Comparison of ENCODE assay signal across 8 cellular contexts in the genomic region with DNA sequence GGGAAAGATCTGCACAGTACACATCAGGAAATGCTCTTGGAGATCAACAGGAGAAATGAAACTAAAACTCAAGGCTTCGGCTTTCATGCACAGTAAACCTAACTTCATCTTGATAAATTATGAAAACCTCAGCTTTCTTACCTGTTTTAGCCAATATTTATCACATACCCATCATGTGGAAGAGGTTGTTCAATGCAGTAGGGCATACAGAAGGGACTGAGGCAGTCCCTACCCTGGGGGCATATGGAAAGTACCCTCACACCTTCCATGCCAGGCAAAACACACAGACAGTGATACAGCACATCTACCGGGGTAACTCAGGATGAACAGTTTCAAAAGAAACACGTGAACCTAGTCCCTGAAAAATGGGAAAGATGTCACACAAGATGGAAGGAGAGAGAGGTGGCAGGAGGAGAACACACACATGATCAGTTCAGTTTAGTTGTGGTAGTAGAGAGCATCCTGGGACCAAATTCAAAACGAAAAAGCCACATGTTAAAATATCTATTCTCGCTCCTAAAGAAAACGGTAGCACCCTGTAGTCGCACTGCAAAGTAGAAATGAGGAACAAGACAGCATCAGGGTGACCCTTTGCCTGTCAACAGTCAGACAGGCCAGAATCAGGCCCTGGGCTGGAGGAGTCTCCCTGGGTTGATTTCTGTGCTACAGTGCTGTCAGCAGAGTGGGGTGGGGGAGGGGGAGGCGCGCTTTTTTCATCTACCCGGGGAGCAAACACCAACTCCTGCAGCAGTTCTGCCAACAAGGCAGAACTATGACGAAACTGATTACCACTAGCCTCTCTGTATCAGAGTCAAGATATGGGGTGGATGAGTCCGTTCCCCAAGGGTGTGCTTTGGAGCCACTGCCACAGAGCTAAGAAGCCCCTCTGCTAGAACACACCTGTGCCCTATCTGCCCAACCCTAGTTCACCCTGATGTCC. TPM values are rescaled to one million over a fixed set of nuclear protein-coding genes. Genes with fewer than 3 reads are reported as not detected.
DNase-seq lines count a peak whose midpoint lies in the region; ATAC-seq and TF ChIP-seq lines count a peak whose summit lies in the region.

No MANE protein-coding gene starts in this region.

- peaks cover 42% of the 10 kb centered on the region for H4K20me1 ChIP-seq in OCI-LY7 (ENCODE audit: insufficient read depth, low read length)

- intact Hi-C loops in OCI-LY7 (cut with micrococcal nuclease; ENCODE audit: unreplicated experiment): loop anchor here (1.0 to 10.0 kb wide), 6 partner anchors 68 to 313 kb away; a partner anchor contains a TSS

- peak overlapping the region; percentile 84 for H3K4me3 Mint-ChIP-seq in activated naive CD8-positive, alpha-beta T cell treated with anti-CD3 and anti-CD28 coated beads for 36 hours

- H3K79me2 ChIP-seq in OCI-LY7 (ENCODE audit: insufficient read depth, low read depth, low read length): peaks cover 67% of the 10 kb centered on the region

- no peak for ATAC-seq in GM21717 (IDR thresholded peaks at IDR 0.05; ENCODE audit: unreplicated experiment)

- no peaks in the 10 kb centered on the region for H3K9me3 Mint-ChIP-seq in activated naive CD8-positive, alpha-beta T cell treated with anti-CD3 and anti-CD28 coated beads for 36 hours

- peak overlapping the region; percentile 98 for H3K4me3 ChIP-seq in OCI-LY7 (ENCODE audit: low read depth, low read length, poor library complexity, severe bottlenecking)
- H3K4me3 ChIP-seq in iPS-11a (ENCODE audit: low read depth, low read length): peak overlapping the region; percentile 85
- H3K4me3 ChIP-seq in skin epidermis: peak overlapping the region; percentile 78 to 97 (median 88)

- no peaks in the 10 kb centered on the region for H3K9me3 ChIP-seq in OCI-LY7 (ENCODE audit: low read length)

- H3K27ac ChIP-seq in OCI-LY7 (ENCODE audit: low read depth, low read length, poor library complexity, severe bottlenecking) (peak overlapping the region; percentile 76), skin epidermis (peak overlapping the region; percentile 57 to 99 (median 83))

- H3K4me1 ChIP-seq in OCI-LY7 (ENCODE audit: insufficient read depth, low read length, poor library complexity, severe bottlenecking): peaks cover 49% of the 10 kb centered on the region

- DNase-seq in NCI-H82 (lab: John Stamatoyannopoulos, UW) (peak; percentile 18), NCI-H82 treated with DMSO at 0.1 percent for 48 hours (lab: John Stamatoyannopoulos, UW; ENCODE audit: unreplicated experiment) (no peak), OCI-LY7 (ENCODE audit: low spot score) (peak; percentile 69), NCI-H524 (lab: John Stamatoyannopoulos, UW) (no peak)
- peak; percentile 12 for DNase-seq in activated naive CD8-positive, alpha-beta T cell treated with anti-CD3 and anti-CD28 coated beads for 36 hours

- peaks cover 63% of the 10 kb centered on the region for H3K36me3 ChIP-seq in OCI-LY7 (ENCODE audit: insufficient read depth, low read length)

- peaks cover 46% of the 10 kb centered on the region for H3K36me3 Mint-ChIP-seq in activated naive CD8-positive, alpha-beta T cell treated with anti-CD3 and anti-CD28 coated beads for 36 hours

- CTCF ChIA-PET in OCI-LY7 (lab: Charles Lee; ENCODE audit: unreplicated experiment): no interaction called here

- H3K4me1 Mint-ChIP-seq in activated naive CD8-positive, alpha-beta T cell treated with anti-CD3 and anti-CD28 coated beads for 36 hours: peaks cover 41% of the 10 kb centered on the region

- H3K4me2 ChIP-seq in OCI-LY7 (ENCODE audit: low read length): peak overlapping the region; percentile 96

- no peak overlapping the region for H2AFZ ChIP-seq in OCI-LY7 (ENCODE audit: low read length)

- POLR2A ChIA-PET in OCI-LY7 (lab: Charles Lee): no interaction called here

- H3K27ac Mint-ChIP-seq in activated naive CD8-positive, alpha-beta T cell treated with anti-CD3 and anti-CD28 coated beads for 36 hours: peak overlapping the region; percentile 79

- TF ChIP-seq CTCF in OCI-LY7 (conservative IDR thresholded peaks at IDR 0.05; ENCODE audit: low read length): no peak

- no TSS peak for BruUV-seq in OCI-LY7 (replicated peaks; lab: Mats Ljungman, UMichigan)

- H3K27me3 Mint-ChIP-seq in activated naive CD8-positive, alpha-beta T cell treated with anti-CD3 and anti-CD28 coated beads for 36 hours: no peaks in the 10 kb centered on the region

- no peaks in the 10 kb centered on the region for H3K9me2 ChIP-seq in OCI-LY7 (ENCODE audit: insufficient read depth, low read length)

RNA-seq across cellular contexts. Expression of a gene that starts 1.3 kb away (rescaled TPM):
- total RNA-seq in OCI-LY7 (2014; rRNA removed; shearing (Covaris generic)): 22.4 and 31.2 TPM in 2 replicates
- 49.4 and 55.7 TPM in 2 replicates for total RNA-seq in OCI-LY7 (2022)
- 10 to 100 TPM; 42.9 to 47.6 TPM for total RNA-seq in activated naive CD8-positive, alpha-beta T cell treated with anti-CD3 and anti-CD28 coated beads for 36 hours

RNA-seq across cellular contexts. Expression of a gene that starts 2.1 kb away (rescaled TPM):
- 38.5 and 46.3 TPM in 2 replicates for total RNA-seq in OCI-LY7 (2014; rRNA removed; shearing (Covaris generic))
- total RNA-seq in OCI-LY7 (2022): 40.0 and 45.6 TPM in 2 replicates
- 10 to 100 TPM; 47.7 to 48.3 TPM for total RNA-seq in activated naive CD8-positive, alpha-beta T cell treated with anti-CD3 and anti-CD28 coated beads for 36 hours

RNA-seq across cellular contexts. Expression of a gene that starts 17.3 kb away (rescaled TPM):
- total RNA-seq in OCI-LY7 (2014; rRNA removed; shearing (Covaris generic)): 64.8 and 70.4 TPM in 2 replicates
- 52.1 and 56.3 TPM in 2 replicates for total RNA-seq in OCI-LY7 (2022)
- 10 to 100 TPM; 21.7 to 23.6 TPM for total RNA-seq in activated naive CD8-positive, alpha-beta T cell treated with anti-CD3 and anti-CD28 coated beads for 36 hours

RNA-seq across cellular contexts. Expression of a gene that starts 48.8 kb away (rescaled TPM):
- total RNA-seq in OCI-LY7 (2014; rRNA removed; shearing (Covaris generic)): 52.8 and 70.8 TPM in 2 replicates
- total RNA-seq in OCI-LY7 (2022): 60.1 and 62.5 TPM in 2 replicates
- total RNA-seq in activated naive CD8-positive, alpha-beta T cell treated with anti-CD3 and anti-CD28 coated beads for 36 hours: 10 to 100 TPM; 71.1 to 79.3 TPM

RNA-seq across cellular contexts. Expression of a gene that starts 49.5 kb away (rescaled TPM):
- total RNA-seq in OCI-LY7 (2014; rRNA removed; shearing (Covaris generic)): 80.2 and 90.9 TPM in 2 replicates
- 83.0 and 97.1 TPM in 2 replicates for total RNA-seq in OCI-LY7 (2022)
- 100 to 1,000 TPM; 110 to 114 TPM for total RNA-seq in activated naive CD8-positive, alpha-beta T cell treated with anti-CD3 and anti-CD28 coated beads for 36 hours

Comparison
In these comparisons a context has a peak if more than half of its experiments do, and no peak if none do; other contexts are left out.
1. DNase-seq: peak in NCI-H82 (single experiment), OCI-LY7 (single experiment) and activated naive CD8-positive, alpha-beta T cell treated with anti-CD3 and anti-CD28 coated beads for 36 hours (single experiment); none in NCI-H82 treated with DMSO at 0.1 percent for 48 hours (single experiment) and NCI-H524 (0 of 2).
2. Peak in every context shown above with its lines, with median percentiles within 50 percentile points of each other: H3K4me3 ChIP-seq.